Comparison of ENCODE assay signal across 25 cellular contexts in genomic region chr1:180066150-180066549, GRCh38.
DNase-seq lines count a peak whose midpoint lies in the region; ATAC-seq, FAIRE-seq and TF ChIP-seq lines count a peak whose summit lies in the region.
"Had no signal": no experiment of that assay in that cellular context is flagged by ENCODE, and none has a peak within 500 bp of the region (broad histone marks: within the 10 kb centered on the region; RNA-seq: fewer than 3 reads in every experiment).

No MANE protein-coding gene starts in this region.

- H3K27me3 Mint-ChIP-seq in nephron progenitor cell (ENCODE audit: low read depth, poor library complexity): no peaks in the 10 kb centered on the region
- H3K27me3 Mint-ChIP-seq: CD4-positive, alpha-beta memory T cell; CD4-positive, CD25-positive, alpha-beta regulatory T cell; CD8-positive, alpha-beta memory T cell had no signal

- H3K27ac Mint-ChIP-seq in nephron progenitor cell: no peak overlapping the region
- H3K27ac Mint-ChIP-seq: CD14-positive monocyte had no signal

- H3K9me3 ChIP-seq in HepG2 (ENCODE audit: low read length) (no peaks in the 10 kb centered on the region), right lobe of liver (no peaks in the 10 kb centered on the region), K562 (replicated peaks; ENCODE audit: control insufficient read depth, insufficient read depth, low read depth, low read length) (no peaks in the 10 kb centered on the region)
- H3K9me3 ChIP-seq: BE2C, BLaER1 had no signal

- FAIRE-seq in HepG2 (lab: Jason Lieb, UNC) (no peak), K562 (lab: Jason Lieb, UNC) (no peak)
- FAIRE-seq: GM12878, GM12892, GM18507 had no signal

- 98% methylated on average over 3 of the region's 3 CpGs for WGBS in HepG2 (ENCODE audit: low lambda C conversion rate)
- 65% methylated on average over 3 of the region's 3 CpGs for WGBS in right lobe of liver (ENCODE audit: insufficient coverage, low coverage, low lambda C conversion rate, missing lambda C conversion rate)
- WGBS in K562 (ENCODE audit: insufficient coverage, low coverage, missing lambda C conversion rate): 66% methylated on average over 3 of the region's 3 CpGs

- no peak overlapping the region for H2AFZ ChIP-seq in HepG2 (ENCODE audit: low read length)
- no peak overlapping the region for H2AFZ ChIP-seq in K562 (ENCODE audit: low read depth, low read length)

- H4K20me1 ChIP-seq in HepG2 (ENCODE audit: insufficient read depth, low read length) (no peaks in the 10 kb centered on the region), K562 (replicated peaks; ENCODE audit: control insufficient read depth, insufficient read depth, low read length) (no peaks in the 10 kb centered on the region)
- H4K20me1 ChIP-seq: BLaER1 had no signal

- H3K9me3 Mint-ChIP-seq in nephron progenitor cell: no peaks in the 10 kb centered on the region
- H3K9me3 Mint-ChIP-seq: CD14-positive monocyte; CD4-positive, alpha-beta memory T cell; CD4-positive, CD25-positive, alpha-beta regulatory T cell; CD8-positive, alpha-beta memory T cell had no signal

- H3K4me1 ChIP-seq in HepG2 (ENCODE audit: insufficient read depth, low read length) (no peaks in the 10 kb centered on the region), right lobe of liver (no peaks in the 10 kb centered on the region), K562 (replicated peaks in 1 of 2; ENCODE audit: control insufficient read depth in 2 of 2, insufficient read depth in 2 of 2, low read length in 2 of 2) (no peaks in the 10 kb centered on the region)
- H3K4me1 ChIP-seq: BE2C, BLaER1 had no signal

- no peak overlapping the region for H3K4me3 Mint-ChIP-seq in nephron progenitor cell
- H3K4me3 Mint-ChIP-seq: CD14-positive monocyte; CD4-positive, alpha-beta memory T cell; CD4-positive, CD25-positive, alpha-beta regulatory T cell; CD8-positive, alpha-beta memory T cell had no signal

- no peak for TF ChIP-seq RAD21 in HepG2 (CRISPR knock-in tag; IDR thresholded peaks at IDR 0.05)
- no peak for TF ChIP-seq RAD21 in K562 (CRISPR knock-in tag; conservative IDR thresholded peaks at IDR 0.05 in 1 of 2, IDR thresholded peaks at IDR 0.05 in 1 of 2)

- H3K27ac ChIP-seq in HepG2 (ENCODE audit: extremely low read length, insufficient read depth, low read length): no peak overlapping the region
- H3K27ac ChIP-seq in right lobe of liver: no peak overlapping the region
- no peak overlapping the region for H3K27ac ChIP-seq in K562 (ENCODE audit: extremely low read depth, low read depth, low read length)
- H3K27ac ChIP-seq: 22Rv1, BLaER1 had no signal

- intact Hi-C loops in HepG2 (cut with micrococcal nuclease; ENCODE audit: unreplicated experiment) (no loop called here), right lobe of liver (cut with DNase I) (no loop called here), K562 (cut with micrococcal nuclease) (no loop called here)

- TF ChIP-seq EP300 in HepG2 (IDR thresholded peaks at IDR 0.05; ENCODE audit: low read depth in 2 of 2, low read length in 2 of 2) (no peak), HepG2 (CRISPR knock-in tag; IDR thresholded peaks at IDR 0.05; ENCODE audit: borderline replicate concordance) (no peak), K562 (IDR thresholded peaks at IDR 0.05; ENCODE audit: low read length) (no peak)

- in situ Hi-C loops in HepG2 (cut with HindIII; ENCODE audit: extremely low pct_ligation_motif_present, low pct_unique_long_range_greater_than_20kb) (no loop called here), K562 (cut with MboI) (no loop called here)

- H3K4me2 ChIP-seq in HepG2 (ENCODE audit: low read depth, low read length) (no peak overlapping the region), K562 (ENCODE audit: insufficient read depth, low read length) (no peak overlapping the region)
- H3K4me2 ChIP-seq: BLaER1 had no signal

- TF ChIP-seq POLR2A in HepG2 (IDR thresholded peaks at IDR 0.05; ENCODE audit: insufficient read depth in 1 of 2, low read depth in 2 of 2, low read length in 2 of 2) (no peak), right lobe of liver (IDR thresholded peaks at IDR 0.05) (no peak), K562 (conservative IDR thresholded peaks at IDR 0.05) (no peak)

- H3K27me3 ChIP-seq in HepG2 (ENCODE audit: control insufficient read depth in 1 of 2, insufficient read depth in 2 of 2, low read length in 2 of 2): no peaks in the 10 kb centered on the region
- H3K27me3 ChIP-seq in right lobe of liver: no peaks in the 10 kb centered on the region
- H3K27me3 ChIP-seq in K562 (ENCODE audit: control insufficient read depth in 2 of 2, insufficient read depth in 2 of 2, low read length in 2 of 2): no peaks in the 10 kb centered on the region
- H3K27me3 ChIP-seq: BE2C, BLaER1 had no signal

- BruUV-seq in HepG2 (replicated peaks; lab: Mats Ljungman, UMichigan): no TSS peak
- BruUV-seq in K562 (replicated peaks; lab: Mats Ljungman, UMichigan): no TSS peak

- no peak for ATAC-seq in HepG2
- ATAC-seq in right lobe of liver: no peak
- ATAC-seq in K562: no peak
- ATAC-seq in HG02623 (IDR thresholded peaks at IDR 0.05; ENCODE audit: unreplicated experiment): no peak
- ATAC-seq: GM12878 had no signal

- H3K9ac ChIP-seq in HepG2 (ENCODE audit: insufficient read depth, low read depth, low read length): no peak overlapping the region
- H3K9ac ChIP-seq in K562 (ENCODE audit: insufficient read depth in 1 of 2, low read depth in 2 of 2, low read length in 2 of 2): no peak overlapping the region
- H3K9ac ChIP-seq: BLaER1 had no signal

- H3K36me3 ChIP-seq in HepG2 (replicated peaks in 1 of 2; ENCODE audit: control insufficient read depth in 1 of 2, insufficient read depth in 2 of 2, low read length in 2 of 2) (peaks cover 7 to 43% of the 10 kb centered on the region in 2 experiments), right lobe of liver (peaks cover 0 to 73% (median 26%) of the 10 kb centered on the region in 4 donors), K562 (ENCODE audit: control insufficient read depth, insufficient read depth, low read length) (peaks cover 83% of the 10 kb centered on the region; the same call in 2 of the 3 replicates)

- H3K79me2 ChIP-seq in HepG2 (ENCODE audit: insufficient read depth, low read length) (no peaks in the 10 kb centered on the region), K562 (ENCODE audit: control insufficient read depth, insufficient read depth, low read length) (no peaks in the 10 kb centered on the region)

- peaks cover 74% of the 10 kb centered on the region for H3K36me3 Mint-ChIP-seq in nephron progenitor cell (ENCODE audit: low read depth)

- no peak for TF ChIP-seq CTCF in HepG2 (CRISPR knock-in tag; IDR thresholded peaks at IDR 0.05)
- no peak for TF ChIP-seq CTCF in right lobe of liver (IDR thresholded peaks at IDR 0.05)
- TF ChIP-seq CTCF in K562 (IDR thresholded peaks at IDR 0.05 in 2 of 3, conservative IDR thresholded peaks at IDR 0.05 in 1 of 3; ENCODE audit: insufficient read depth in 2 of 3, low read depth in 1 of 3, low read length in 3 of 3): no peak
- no peak for TF ChIP-seq CTCF in nephron progenitor cell (IDR thresholded peaks at IDR 0.05)

- H3K4me1 Mint-ChIP-seq in nephron progenitor cell: no peaks in the 10 kb centered on the region
- H3K4me1 Mint-ChIP-seq: CD14-positive monocyte; CD4-positive, alpha-beta memory T cell had no signal

- peaks cover 3% of the 10 kb centered on the region for H3K9me1 ChIP-seq in K562 (ENCODE audit: control insufficient read depth, insufficient read depth, low read length)

- no peak for DNase-seq in HepG2 (ENCODE audit: low spot score)
- DNase-seq in right lobe of liver: no peak
- DNase-seq in K562 (ENCODE audit: extremely low read depth in 1 of 4, low spot score in 3 of 4): no peak
- DNase-seq in nephron progenitor cell: no peak
- DNase-seq: ACHN; BE2C; C1 segment of cervical spinal cord; CD4-positive, alpha-beta memory T cell; CD4-positive, CD25-positive, alpha-beta regulatory T cell; CD8-positive, alpha-beta memory T cell; COR-L47; DMS 273 treated with DMSO at 0.1 percent for 48 hours; DMS153; DMS53; DMS79; DND-41; EL; GDM1 had no signal

- CTCF ChIA-PET in HepG2 (lab: Yijun Ruan, JAX; ENCODE audit: low intra/inter-chr PET ratio, low total read pairs): no interaction called here
- CTCF ChIA-PET in K562 (lab: Yijun Ruan, JAX; ENCODE audit: low intra/inter-chr PET ratio): no interaction called here

- POLR2A ChIA-PET in HepG2 (lab: Yijun Ruan, JAX): no interaction called here
- POLR2A ChIA-PET in K562 (lab: Yijun Ruan, JAX): interaction anchor here (1.1 kb wide), 1 partner anchor 9 kb away, joined by 6 read pairs; no protein-coding TSS in a partner anchor

- H3K4me3 ChIP-seq in HepG2 (replicated peaks in 1 of 3; ENCODE audit: insufficient read depth in 1 of 3, low read depth in 2 of 3, low read length in 3 of 3): no peak overlapping the region
- H3K4me3 ChIP-seq in right lobe of liver: no peak overlapping the region
- no peak overlapping the region for H3K4me3 ChIP-seq in K562
- H3K4me3 ChIP-seq: BLaER1, GM12878 had no signal

TF ChIP-seq in HepG2, 621 proteins besides CTCF, POLR2A, EP300 and RAD21 (continues in another document):
- TF ChIP-seq SETDB1 (CRISPR knock-in tag; IDR thresholded peaks at IDR 0.05; ENCODE audit: borderline replicate concordance) (no peak), PBX3 (CRISPR knock-in tag; IDR thresholded peaks at IDR 0.05; ENCODE audit: borderline replicate concordance) (no peak), TMF1 (CRISPR knock-in tag; IDR thresholded peaks at IDR 0.05; ENCODE audit: low read depth) (no peak)

TF ChIP-seq in K562, 482 proteins besides CTCF, POLR2A, EP300 and RAD21 (continues in another document):
- TF ChIP-seq MAFF (IDR thresholded peaks at IDR 0.05; ENCODE audit: low read length) (0 out of 2 replicates have a peak, but pooled peaks have one; percentile 31), NCOA4 (IDR thresholded peaks at IDR 0.05; ENCODE audit: partially characterized antibody) (no peak), C11orf30 (IDR thresholded peaks at IDR 0.05; ENCODE audit: low read depth) (peak; percentile 51; the same call in 1 of the 2 replicates), CBFA2T3 (IDR thresholded peaks at IDR 0.05) (no peak), MAFG (tag; conservative IDR thresholded peaks at IDR 0.05) (0 out of 2 replicates have a peak, but pooled peaks have one; percentile 9), SAFB (IDR thresholded peaks at IDR 0.05; ENCODE audit: borderline replicate concordance, low read depth, low read length) (no peak)

Comparison
In these comparisons a context has a peak if more than half of its experiments do, and no peak if none do; other contexts are left out.
1. Of the 241 proteins assayed by ChIP-seq in both HepG2 and K562: peak only in HepG2: none; only in K562: MAFG; in both: MAFF; in neither: 238; mixed calls (peak in some experiments, not most) for 1.